ENCODE assay signal across 21 cellular contexts in genomic region chr22:26737262-26737661, GRCh38.
"Had no signal": no experiment of that assay in that cellular context is flagged by ENCODE, and none has a peak within 500 bp of the region (broad histone marks: within the 10 kb centered on the region; RNA-seq: fewer than 3 reads in every experiment).

No MANE protein-coding gene starts in this region.

- H3K27me3 Mint-ChIP-seq: natural killer cell treated with Interleukin-12 subunit alpha and Interleukin-12 subunit beta and Interleukin-15 and Interleukin-18, amount 100 ng/mL, for 72 hours; stimulated activated memory B cell treated with anti-CD40 and anti-IgM and Interleukin-4, amounts not matched to agents 10 μg/mL and 1 μg/mL and 100 μg/mL, for 72 hours; stimulated activated naive CD8-positive, alpha-beta T cell treated with anti-CD3 and anti-CD28 coated beads, Interleukin-15, Interleukin-2, amounts not matched to agents 100 ng/mL and 50 ng/mL, for 24 hours had no signal

- DNase-seq: colonic mucosa; dermis blood vessel endothelial cell; esophagus squamous epithelium; heart left ventricle; hippocampal formation; left colon; left ventricle myocardium superior; mesenchymal stem cell; midbrain; posterior cingulate gyrus; spleen; stimulated activated CD4-positive, alpha-beta T cell treated with anti-CD3 and anti-CD28 coated beads, Interleukin-15, amount 100 ng/mL, for 24 hours; stimulated activated CD4-positive, alpha-beta T cell treated with anti-CD3 and anti-CD28 coated beads, Interleukin-1b, Interleukin-23, amount 100 ng/mL, for 48 hours; stimulated activated CD4-positive, alpha-beta T cell treated with anti-CD3 and anti-CD28 coated beads, Interleukin-4, amount 100 ng/mL, for 24 hours; tibial artery; upper lobe of right lung had no signal

- ATAC-seq: heart left ventricle; left colon; left ventricle myocardium superior; natural killer cell treated with Interleukin-12 subunit alpha and Interleukin-12 subunit beta and Interleukin-15 and Interleukin-18, amount 100 ng/mL, for 72 hours; sciatic nerve; stimulated activated memory B cell treated with anti-CD40 and anti-IgM and Interleukin-4, amounts not matched to agents 10 μg/mL and 1 μg/mL and 100 μg/mL, for 72 hours; upper lobe of right lung had no signal

- H3K27ac Mint-ChIP-seq: natural killer cell treated with Interleukin-12 subunit alpha and Interleukin-12 subunit beta and Interleukin-15 and Interleukin-18, amount 100 ng/mL, for 72 hours; stimulated activated memory B cell treated with anti-CD40 and anti-IgM and Interleukin-4, amounts not matched to agents 10 μg/mL and 1 μg/mL and 100 μg/mL, for 72 hours; stimulated activated naive CD8-positive, alpha-beta T cell treated with anti-CD3 and anti-CD28 coated beads, Interleukin-15, Interleukin-2, amounts not matched to agents 100 ng/mL and 50 ng/mL, for 24 hours had no signal

- H3K9me3 ChIP-seq: colonic mucosa, esophagus squamous epithelium, heart left ventricle, neutrophil, spleen, tibial artery, upper lobe of right lung had no signal

- H3K4me1 Mint-ChIP-seq: stimulated activated memory B cell treated with anti-CD40 and anti-IgM and Interleukin-4, amounts not matched to agents 10 μg/mL and 1 μg/mL and 100 μg/mL, for 72 hours had no signal

- H3K9me3 Mint-ChIP-seq: natural killer cell treated with Interleukin-12 subunit alpha and Interleukin-12 subunit beta and Interleukin-15 and Interleukin-18, amount 100 ng/mL, for 72 hours; stimulated activated naive CD8-positive, alpha-beta T cell treated with anti-CD3 and anti-CD28 coated beads, Interleukin-15, Interleukin-2, amounts not matched to agents 100 ng/mL and 50 ng/mL, for 24 hours had no signal

- H3K4me3 Mint-ChIP-seq: natural killer cell treated with Interleukin-12 subunit alpha and Interleukin-12 subunit beta and Interleukin-15 and Interleukin-18, amount 100 ng/mL, for 72 hours; stimulated activated memory B cell treated with anti-CD40 and anti-IgM and Interleukin-4, amounts not matched to agents 10 μg/mL and 1 μg/mL and 100 μg/mL, for 72 hours; stimulated activated naive CD8-positive, alpha-beta T cell treated with anti-CD3 and anti-CD28 coated beads, Interleukin-15, Interleukin-2, amounts not matched to agents 100 ng/mL and 50 ng/mL, for 24 hours had no signal

- H3K36me3 Mint-ChIP-seq: natural killer cell treated with Interleukin-12 subunit alpha and Interleukin-12 subunit beta and Interleukin-15 and Interleukin-18, amount 100 ng/mL, for 72 hours had no signal
